In genomic region chr5:55154893-55155292, GRCh38 we compare ENCODE assay signal across 18 cellular contexts. TPM values are rescaled to one million over a fixed set of nuclear protein-coding genes. Genes with fewer than 3 reads are reported as not detected.
DNase-seq lines count a peak whose midpoint lies in the region; ATAC-seq, FAIRE-seq and TF ChIP-seq lines count a peak whose summit lies in the region.
"Had no signal": no experiment of that assay in that cellular context is flagged by ENCODE, and none has a peak within 500 bp of the region (broad histone marks: within the 10 kb centered on the region; RNA-seq: fewer than 3 reads in every experiment).

No MANE protein-coding gene starts in this region.

- H3K4me1 Mint-ChIP-seq in activated CD4-positive, alpha-beta T cell treated with anti-CD3 and anti-CD28 coated beads for 36 hours = no peaks in the 10 kb centered on the region

- no peak overlapping the region for H3K9ac ChIP-seq in BLaER1 treated with 17β-estradiol and CSF1 and Interleukin-3, amounts not matched to agents 10 nM and 100 nM

- intact Hi-C loops in activated CD4-positive, alpha-beta T cell treated with anti-CD3 and anti-CD28 coated beads for 36 hours (cut with DNase I, micrococcal nuclease) = no loop called here

- CTCF ChIA-PET in activated CD4-positive, alpha-beta T cell treated with anti-CD3 and anti-CD28 coated beads for 36 hours (lab: Charles Lee) = no interaction called here

- no peaks in the 10 kb centered on the region; a peak in 1 of 22 replicates for H3K27me3 ChIP-seq in BLaER1 treated with 17β-estradiol and CSF1 and Interleukin-3, amounts not matched to agents 10 nM and 100 nM

- peak overlapping the region; percentile 4 to 47 (median 25); a peak in 15 of 22 replicates for H3K4me2 ChIP-seq in BLaER1 treated with 17β-estradiol and CSF1 and Interleukin-3, amounts not matched to agents 10 nM and 100 nM

- no peak overlapping the region for H3K27ac Mint-ChIP-seq in activated CD4-positive, alpha-beta T cell treated with anti-CD3 and anti-CD28 coated beads for 36 hours
- H3K27ac Mint-ChIP-seq: activated naive CD8-positive, alpha-beta T cell; natural killer cell had no signal

- DNase-seq in RCC 7860 (ENCODE audit: low spot score) (peak; percentile 8), epithelial cell of esophagus (ENCODE audit: low read depth) (peak; percentile 58), non-pigmented ciliary epithelial cell (ENCODE audit: low read depth) (peak; percentile 44), NCI-H2029 treated with DMSO at 0.1 percent for 48 hours (lab: John Stamatoyannopoulos, UW) (no peak)
- no peak for DNase-seq in activated CD4-positive, alpha-beta T cell treated with anti-CD3 and anti-CD28 coated beads for 36 hours
- DNase-seq: activated CD4-positive, alpha-beta T cell treated with anti-CD3 and anti-CD28 coated beads for 48 hours; activated T-cell treated with anti-CD3 and anti-CD28 coated beads for 4 hours; hypothalamus; left lung; natural killer cell; NK-92 treated with Interleukin-12 subunit alpha and Interleukin-12 subunit beta, amount 100 ng/mL, for 24 hours; SHP77 had no signal

- no peaks in the 10 kb centered on the region for H3K36me3 Mint-ChIP-seq in activated CD4-positive, alpha-beta T cell treated with anti-CD3 and anti-CD28 coated beads for 36 hours (ENCODE audit: low read depth)
- H3K36me3 Mint-ChIP-seq: activated naive CD8-positive, alpha-beta T cell; natural killer cell had no signal

- no peak for ATAC-seq in HG02678 (IDR thresholded peaks at IDR 0.05; ENCODE audit: unreplicated experiment)
- ATAC-seq in activated CD4-positive, alpha-beta T cell treated with anti-CD3 and anti-CD28 coated beads for 36 hours = no peak
- no peak for ATAC-seq in HG02642 (IDR thresholded peaks at IDR 0.05; ENCODE audit: poor library complexity, unreplicated experiment)
- ATAC-seq: left lung, natural killer cell had no signal

- no peaks in the 10 kb centered on the region for H3K36me3 ChIP-seq in BLaER1 treated with 17β-estradiol and CSF1 and Interleukin-3, amounts not matched to agents 10 nM and 100 nM
- H3K36me3 ChIP-seq: left lung had no signal

- H3K4me1 ChIP-seq in BLaER1 treated with 17β-estradiol and CSF1 and Interleukin-3, amounts not matched to agents 10 nM and 100 nM = peaks cover 12 to 25% (median 19%) of the 10 kb centered on the region in 10 experiments
- H3K4me1 ChIP-seq: left lung had no signal

- no peak for FAIRE-seq in RCC 7860 (lab: Jason Lieb, UNC)

- H3K4me3 Mint-ChIP-seq in activated CD4-positive, alpha-beta T cell treated with anti-CD3 and anti-CD28 coated beads for 36 hours = no peak overlapping the region
- H3K4me3 Mint-ChIP-seq: activated naive CD8-positive, alpha-beta T cell; natural killer cell had no signal

- peaks cover 9 to 16% (median 14%) of the 10 kb centered on the region in 11 experiments for H3K9me3 ChIP-seq in BLaER1 treated with 17β-estradiol and CSF1 and Interleukin-3, amounts not matched to agents 10 nM and 100 nM (replicated peaks in 1 of 11)
- H3K9me3 ChIP-seq: left lung had no signal

- POLR2A ChIA-PET in activated CD4-positive, alpha-beta T cell treated with anti-CD3 and anti-CD28 coated beads for 36 hours (lab: Charles Lee) = no interaction called here

- H3K9me3 Mint-ChIP-seq in activated CD4-positive, alpha-beta T cell treated with anti-CD3 and anti-CD28 coated beads for 36 hours (ENCODE audit: low read depth) = no peaks in the 10 kb centered on the region
- H3K9me3 Mint-ChIP-seq: natural killer cell had no signal

- peaks cover 26% of the 10 kb centered on the region for H3K27me3 Mint-ChIP-seq in activated CD4-positive, alpha-beta T cell treated with anti-CD3 and anti-CD28 coated beads for 36 hours

- no peaks in the 10 kb centered on the region for H4K20me1 ChIP-seq in BLaER1 treated with 17β-estradiol and CSF1 and Interleukin-3, amounts not matched to agents 10 nM and 100 nM

- TF ChIP-seq CTCF in epithelial cell of esophagus (IDR thresholded peaks at IDR 0.05; ENCODE audit: insufficient read depth, low read depth, low read length, missing control alignments) = no peak

- no peak overlapping the region for H3K27ac ChIP-seq in BLaER1 treated with 17β-estradiol and CSF1 and Interleukin-3, amounts not matched to agents 10 nM and 100 nM
- H3K27ac ChIP-seq: left lung had no signal

- H3K4me3 ChIP-seq in BLaER1 treated with 17β-estradiol and CSF1 and Interleukin-3, amounts not matched to agents 10 nM and 100 nM = no peak overlapping the region
- H3K4me3 ChIP-seq in epithelial cell of esophagus (ENCODE audit: low read length) = no peak overlapping the region
- H3K4me3 ChIP-seq: left lung had no signal

RNA-seq across cellular contexts. Expression of gene GPX8, which starts 5.1 kb away (rescaled TPM):
- not detected for total RNA-seq in activated CD4-positive, alpha-beta T cell treated with anti-CD3 and anti-CD28 coated beads for 36 hours
- total RNA-seq: natural killer cell had no signal

RNA-seq across cellular contexts. Expression of gene CDC20B, which starts 18.1 kb away (rescaled TPM):
- not detected for total RNA-seq in activated CD4-positive, alpha-beta T cell treated with anti-CD3 and anti-CD28 coated beads for 36 hours
- total RNA-seq: H4, left lung, natural killer cell had no signal

RNA-seq across cellular contexts. Expression of gene GZMA, which starts 52.4 kb away (rescaled TPM):
- 1 to 10 TPM; 2.4 TPM for total RNA-seq in activated CD4-positive, alpha-beta T cell treated with anti-CD3 and anti-CD28 coated beads for 36 hours
- total RNA-seq: cerebellum, H4 had no signal

Comparison
In these comparisons a context has a peak if more than half of its experiments do, and no peak if none do; other contexts are left out.
1. DNase-seq: peak in RCC 7860 (single experiment), epithelial cell of esophagus (single experiment) and non-pigmented ciliary epithelial cell (single experiment); none in NCI-H2029 treated with DMSO at 0.1 percent for 48 hours (single experiment) and activated CD4-positive, alpha-beta T cell treated with anti-CD3 and anti-CD28 coated beads for 36 hours (single experiment).